ENCODE assay signal across 1 cellular context in genomic region chr11:8259316-8259995, GRCh38.
TF ChIP-seq lines count a peak whose summit lies in the region.

No MANE protein-coding gene starts in this region.

TF ChIP-seq in HepG2, 621 proteins besides CTCF, POLR2A, EP300 and RAD21 (continued from another document):
- TF ChIP-seq FOXO4 (CRISPR knock-in tag; conservative IDR thresholded peaks at IDR 0.05): no peak
